In the genomic region with DNA sequence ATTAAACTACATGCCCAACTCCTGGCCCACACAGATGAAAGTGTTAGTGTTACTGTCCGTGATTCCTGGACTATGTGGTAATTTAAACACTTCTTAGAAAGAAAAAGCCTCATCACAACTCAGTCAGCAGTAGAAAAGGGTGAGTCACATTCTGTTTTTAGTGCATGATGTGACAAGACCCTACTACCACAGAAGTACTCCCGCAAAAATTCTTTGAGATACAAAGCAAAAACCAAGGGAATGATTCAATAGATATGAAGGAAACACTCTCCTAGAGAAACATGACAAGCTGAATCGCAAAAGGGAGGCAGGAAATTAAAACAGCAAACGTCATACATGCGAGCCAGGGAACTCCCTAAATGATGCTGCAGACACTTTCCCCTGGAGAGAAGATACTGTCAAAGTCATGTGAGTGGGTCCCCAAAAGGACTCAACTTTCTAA, we compare ENCODE assay signal across 8 cellular contexts. TPM values are rescaled to one million over a fixed set of nuclear protein-coding genes. Genes with fewer than 3 reads are reported as not detected.
DNase-seq lines count a peak whose midpoint lies in the region; ATAC-seq and TF ChIP-seq lines count a peak whose summit lies in the region.

No MANE protein-coding gene starts in this region.

- WGBS in hepatocyte (ENCODE audit: low lambda C conversion rate, missing lambda C conversion rate): 87% methylated on average over 5 of the region's 5 CpGs

- H3K9me2 ChIP-seq in hepatocyte (replicated peaks; ENCODE audit: insufficient read depth): no peaks in the 10 kb centered on the region

- TF ChIP-seq CTCF in hepatocyte (IDR thresholded peaks at IDR 0.05; ENCODE audit: poor library complexity): no peak

- ATAC-seq in GM21786 (IDR thresholded peaks at IDR 0.05; ENCODE audit: unreplicated experiment) (peak; percentile 21), T-helper 17 cell (peak; percentile 30), HG03025 (IDR thresholded peaks at IDR 0.05; ENCODE audit: low FRiP score, unreplicated experiment) (no peak), HG03039 (IDR thresholded peaks at IDR 0.05; ENCODE audit: unreplicated experiment) (no peak)

- H3K4me1 Mint-ChIP-seq in T-helper 17 cell: peaks cover 37% of the 10 kb centered on the region

- H3K27me3 ChIP-seq in BLaER1 treated with 17β-estradiol and CSF1 and Interleukin-3, amounts not matched to agents 10 nM and 100 nM: no peaks in the 10 kb centered on the region
- no peaks in the 10 kb centered on the region for H3K27me3 ChIP-seq in hepatocyte

- peak overlapping the region in 1 of 10 experiments; percentile 21; a peak in 1 of 20 replicates for H3K4me3 ChIP-seq in BLaER1 treated with 17β-estradiol and CSF1 and Interleukin-3, amounts not matched to agents 10 nM and 100 nM
- H3K4me3 ChIP-seq in hepatocyte: no peak overlapping the region

- no peak overlapping the region for H2AFZ ChIP-seq in hepatocyte

- peaks cover 34% of the 10 kb centered on the region for H3K79me2 ChIP-seq in hepatocyte

- no peaks in the 10 kb centered on the region for H3K9me3 ChIP-seq in BLaER1 treated with 17β-estradiol and CSF1 and Interleukin-3, amounts not matched to agents 10 nM and 100 nM (replicated peaks in 1 of 11)
- H3K9me3 ChIP-seq in T-helper 17 cell (ENCODE audit: control insufficient read depth, low read length, poor library complexity, severe bottlenecking): no peaks in the 10 kb centered on the region
- H3K9me3 ChIP-seq in hepatocyte (ENCODE audit: low read depth): no peaks in the 10 kb centered on the region

- no peak overlapping the region for H3K4me3 Mint-ChIP-seq in T-helper 17 cell

- peak overlapping the region in 10 of 11 experiments; percentile 1 to 74 (median 54); a peak in 17 of 22 replicates for H3K9ac ChIP-seq in BLaER1 treated with 17β-estradiol and CSF1 and Interleukin-3, amounts not matched to agents 10 nM and 100 nM

- DNase-seq in T-helper 17 cell (no peak), kidney tubule cell (ENCODE audit: low spot score) (peak; percentile 86), hepatocyte (ENCODE audit: low spot score) (no peak), UCSD-AML1 (lab: John Stamatoyannopoulos, UW; ENCODE audit: unreplicated experiment) (no peak)

- peaks cover 74 to 90% (median 79%) of the 10 kb centered on the region in 11 experiments for H3K36me3 ChIP-seq in BLaER1 treated with 17β-estradiol and CSF1 and Interleukin-3, amounts not matched to agents 10 nM and 100 nM
- no peaks in the 10 kb centered on the region for H3K36me3 ChIP-seq in hepatocyte (replicated peaks; ENCODE audit: insufficient read depth, low read depth)

- H3K36me3 Mint-ChIP-seq in T-helper 17 cell (ENCODE audit: low read depth): peaks cover 5% of the 10 kb centered on the region

- no peaks in the 10 kb centered on the region for H3K27me3 Mint-ChIP-seq in T-helper 17 cell

- peaks cover 17 to 77% (median 46%) of the 10 kb centered on the region in 11 experiments; a peak in 21 of 22 replicates for H4K20me1 ChIP-seq in BLaER1 treated with 17β-estradiol and CSF1 and Interleukin-3, amounts not matched to agents 10 nM and 100 nM
- H4K20me1 ChIP-seq in hepatocyte (ENCODE audit: insufficient read depth, poor library complexity, severe bottlenecking): peaks cover 21% of the 10 kb centered on the region

- peaks cover 69 to 94% (median 85%) of the 10 kb centered on the region in 10 experiments for H3K4me1 ChIP-seq in BLaER1 treated with 17β-estradiol and CSF1 and Interleukin-3, amounts not matched to agents 10 nM and 100 nM
- H3K4me1 ChIP-seq in hepatocyte (ENCODE audit: insufficient read depth): no peaks in the 10 kb centered on the region

- H3K27ac ChIP-seq in BLaER1 treated with 17β-estradiol and CSF1 and Interleukin-3, amounts not matched to agents 10 nM and 100 nM: peak overlapping the region in 10 of 11 experiments; percentile 21 to 88 (median 71); a peak in 19 of 22 replicates
- no peak overlapping the region for H3K27ac ChIP-seq in hepatocyte

- H3K27ac Mint-ChIP-seq in T-helper 17 cell: peak overlapping the region; percentile 82

- peak overlapping the region; percentile 78 to 99 (median 96) for H3K4me2 ChIP-seq in BLaER1 treated with 17β-estradiol and CSF1 and Interleukin-3, amounts not matched to agents 10 nM and 100 nM
- H3K4me2 ChIP-seq in hepatocyte: no peak overlapping the region

RNA-seq across cellular contexts. Expression of a gene that starts 14.4 kb away (rescaled TPM):
- total RNA-seq in T-helper 17 cell (10 to 100 TPM; 27.8 to 89.7 TPM), hepatocyte (18.8 and 18.9 TPM in 2 replicates)
- 16.4 and 16.7 TPM in 2 replicates for polyA plus RNA-seq in hepatocyte

RNA-seq across cellular contexts. Expression of a gene that starts 60.0 kb away (rescaled TPM):
- total RNA-seq in T-helper 17 cell: 100 to 1,000 TPM in 1 of 2 donors, 10 to 100 TPM in 1; 87.5 to 103 TPM
- 48.7 and 59.4 TPM in 2 replicates for total RNA-seq in hepatocyte
- 58.5 and 59.4 TPM in 2 replicates for polyA plus RNA-seq in hepatocyte

Comparison
In these comparisons a context has a peak if more than half of its experiments do, and no peak if none do; other contexts are left out.
1. ATAC-seq: peak in GM21786 (single experiment) and T-helper 17 cell (single experiment); none in HG03025 (single experiment) and HG03039 (single experiment).